ENCODE assay signal across 1 cellular context in genomic region chr15:60423540-60423939, GRCh38.
TF ChIP-seq lines count a peak whose summit lies in the region.

No MANE protein-coding gene starts in this region.

TF ChIP-seq in HepG2, 621 proteins besides CTCF, POLR2A, EP300 and RAD21 (continued from another document):
- TF ChIP-seq ZXDC (CRISPR knock-in tag; IDR thresholded peaks at IDR 0.05), result no peak
- no peak for TF ChIP-seq ELK4 (CRISPR knock-in tag; IDR thresholded peaks at IDR 0.05; ENCODE audit: borderline replicate concordance)
- no peak for TF ChIP-seq SIX1 (CRISPR knock-in tag; IDR thresholded peaks at IDR 0.05; ENCODE audit: borderline replicate concordance)
- TF ChIP-seq RFX1 (IDR thresholded peaks at IDR 0.05), result no peak
